ENCODE assay signal across 1 cellular context in the genomic region with DNA sequence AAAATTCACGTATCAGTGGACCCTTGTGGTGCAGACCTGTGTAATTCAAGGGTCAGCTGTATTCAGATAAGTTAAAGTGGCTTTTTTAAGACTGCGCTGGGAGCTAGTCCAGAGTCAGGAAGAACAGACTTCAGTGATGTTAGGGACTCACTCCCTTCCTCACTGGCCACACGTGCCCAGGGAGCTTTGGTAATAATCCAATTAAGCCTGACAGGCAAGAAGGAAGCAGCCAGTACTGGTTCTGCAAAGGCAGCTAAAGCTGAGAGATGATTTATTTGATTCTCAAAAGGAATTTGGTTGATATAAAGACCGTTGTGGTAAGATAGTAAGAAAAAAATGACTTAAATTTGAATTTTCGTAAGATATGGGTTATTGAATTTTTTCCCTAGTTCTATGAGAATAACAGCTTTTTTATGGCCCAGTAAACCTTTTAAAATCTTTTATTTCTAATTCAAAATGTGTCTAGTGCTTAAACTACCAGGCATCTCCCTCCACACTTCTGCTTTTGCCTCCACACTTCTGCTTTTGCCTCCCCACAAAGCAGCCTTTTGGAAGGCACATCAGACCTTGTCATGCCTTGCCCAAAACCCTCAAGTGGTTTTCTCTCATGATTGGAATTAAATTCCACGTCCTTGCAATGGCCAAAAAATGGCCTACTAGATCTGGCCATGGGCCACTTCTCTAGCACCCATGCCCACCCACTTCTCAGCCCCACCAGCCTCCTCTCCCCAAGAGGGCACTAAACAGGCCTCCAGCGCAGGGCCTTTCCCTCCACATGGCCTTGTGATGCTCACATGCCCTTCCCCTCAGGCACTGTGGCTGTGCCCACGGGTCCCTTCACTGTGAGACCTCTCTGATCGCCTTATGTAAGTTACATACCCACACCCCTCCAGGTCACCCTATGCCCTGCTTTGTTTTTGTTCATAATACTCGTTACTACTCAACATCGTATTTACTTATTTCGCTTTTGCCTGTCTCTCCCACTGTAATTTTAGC.
TF ChIP-seq lines count a peak whose summit lies in the region.

No MANE protein-coding gene starts in this region.

TF ChIP-seq in GM12878, 131 proteins besides CTCF, POLR2A, EP300 and RAD21 (continued from another document):
- TF ChIP-seq, protein P1, sequence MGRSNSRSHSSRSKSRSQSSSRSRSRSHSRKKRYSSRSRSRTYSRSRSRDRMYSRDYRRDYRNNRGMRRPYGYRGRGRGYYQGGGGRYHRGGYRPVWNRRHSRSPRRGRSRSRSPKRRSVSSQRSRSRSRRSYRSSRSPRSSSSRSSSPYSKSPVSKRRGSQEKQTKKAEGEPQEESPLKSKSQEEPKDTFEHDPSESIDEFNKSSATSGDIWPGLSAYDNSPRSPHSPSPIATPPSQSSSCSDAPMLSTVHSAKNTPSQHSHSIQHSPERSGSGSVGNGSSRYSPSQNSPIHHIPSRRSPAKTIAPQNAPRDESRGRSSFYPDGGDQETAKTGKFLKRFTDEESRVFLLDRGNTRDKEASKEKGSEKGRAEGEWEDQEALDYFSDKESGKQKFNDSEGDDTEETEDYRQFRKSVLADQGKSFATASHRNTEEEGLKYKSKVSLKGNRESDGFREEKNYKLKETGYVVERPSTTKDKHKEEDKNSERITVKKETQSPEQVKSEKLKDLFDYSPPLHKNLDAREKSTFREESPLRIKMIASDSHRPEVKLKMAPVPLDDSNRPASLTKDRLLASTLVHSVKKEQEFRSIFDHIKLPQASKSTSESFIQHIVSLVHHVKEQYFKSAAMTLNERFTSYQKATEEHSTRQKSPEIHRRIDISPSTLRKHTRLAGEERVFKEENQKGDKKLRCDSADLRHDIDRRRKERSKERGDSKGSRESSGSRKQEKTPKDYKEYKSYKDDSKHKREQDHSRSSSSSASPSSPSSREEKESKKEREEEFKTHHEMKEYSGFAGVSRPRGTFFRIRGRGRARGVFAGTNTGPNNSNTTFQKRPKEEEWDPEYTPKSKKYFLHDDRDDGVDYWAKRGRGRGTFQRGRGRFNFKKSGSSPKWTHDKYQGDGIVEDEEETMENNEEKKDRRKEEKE (IDR thresholded peaks at IDR 0.05), result no peak
